ENCODE assay signal across 17 cellular contexts in genomic region chr15:75698399-75698747, GRCh38. TPM values are rescaled to one million over a fixed set of nuclear protein-coding genes. Genes with fewer than 3 reads are reported as not detected.
"Had no signal": no experiment of that assay in that cellular context is flagged by ENCODE, and none has a peak within 500 bp of the region (broad histone marks: within the 10 kb centered on the region; RNA-seq: fewer than 3 reads in every experiment).

No MANE protein-coding gene starts in this region.

- H3K27ac ChIP-seq: brain microvascular endothelial cell, right lobe of liver had no signal

- H3K36me3 Mint-ChIP-seq: activated naive CD8-positive, alpha-beta T cell; natural killer cell had no signal

- H3K4me3 ChIP-seq: mucosa of descending colon, right lobe of liver had no signal

- ATAC-seq: activated CD8-positive, alpha-beta T cell treated with anti-CD3 and anti-CD28 coated beads for 36 hours; left lobe of liver; mucosa of descending colon; natural killer cell; right lobe of liver; stimulated activated naive CD8-positive, alpha-beta T cell treated with anti-CD3 and anti-CD28 coated beads, Interleukin-15, amount 100 ng/mL, for 72 hours; T-helper 17 cell had no signal

- H3K4me3 Mint-ChIP-seq: activated CD8-positive, alpha-beta T cell treated with anti-CD3 and anti-CD28 coated beads for 36 hours; activated naive CD8-positive, alpha-beta T cell; endodermal cell; stimulated activated naive CD8-positive, alpha-beta T cell treated with anti-CD3 and anti-CD28 coated beads, Interleukin-15, amount 100 ng/mL, for 72 hours; T-helper 17 cell had no signal

- DNase-seq: activated CD4-positive, alpha-beta T cell treated with anti-CD3 and anti-CD28 coated beads for 4 hours; activated CD8-positive, alpha-beta T cell treated with anti-CD3 and anti-CD28 coated beads for 36 hours; activated effector memory CD4-positive, alpha-beta T cell treated with anti-CD3 and anti-CD28 coated beads, Interleukin-2, amount 50 U/mL, for 16 hours; activated T-cell treated with anti-CD3 and anti-CD28 coated beads, Interleukin-2, amount 50 U/mL, for 48 hours; amniotic stem cell; brain microvascular endothelial cell; cerebellar nuclear complex; endodermal cell; hippocampal formation; mucosa of descending colon; natural killer cell; right lobe of liver; stimulated activated naive CD8-positive, alpha-beta T cell treated with anti-CD3 and anti-CD28 coated beads, Interleukin-15, amount 100 ng/mL, for 72 hours; T-helper 17 cell had no signal

- H3K9me3 Mint-ChIP-seq: activated CD8-positive, alpha-beta T cell treated with anti-CD3 and anti-CD28 coated beads for 36 hours; endodermal cell; natural killer cell; stimulated activated naive CD8-positive, alpha-beta T cell treated with anti-CD3 and anti-CD28 coated beads, Interleukin-15, amount 100 ng/mL, for 72 hours had no signal

- H3K27me3 Mint-ChIP-seq: activated CD8-positive, alpha-beta T cell treated with anti-CD3 and anti-CD28 coated beads for 36 hours; activated naive CD8-positive, alpha-beta T cell had no signal

- H3K27me3 ChIP-seq: brain microvascular endothelial cell, right lobe of liver had no signal

- H3K4me1 ChIP-seq: right lobe of liver had no signal

- H3K36me3 ChIP-seq: brain microvascular endothelial cell, right lobe of liver had no signal

- H3K27ac Mint-ChIP-seq: activated CD8-positive, alpha-beta T cell treated with anti-CD3 and anti-CD28 coated beads for 36 hours; activated naive CD8-positive, alpha-beta T cell; endodermal cell; progenitor cell of endocrine pancreas; T-helper 17 cell had no signal

- H3K9me3 ChIP-seq: mucosa of descending colon, right lobe of liver had no signal

RNA-seq across cellular contexts. Expression of gene CSPG4, which starts 14.3 kb away (rescaled TPM):
- total RNA-seq: activated CD8-positive, alpha-beta T cell treated with anti-CD3 and anti-CD28 coated beads for 36 hours had no signal
